ENCODE assay signal across 8 cellular contexts in genomic region chr9:136482046-136482792, GRCh38. TPM values are rescaled to one million over a fixed set of nuclear protein-coding genes. Genes with fewer than 3 reads are reported as not detected.
DNase-seq lines count a peak whose midpoint lies in the region; ATAC-seq and TF ChIP-seq lines count a peak whose summit lies in the region.

No MANE protein-coding gene starts in this region.

- no peaks in the 10 kb centered on the region for H3K27me3 Mint-ChIP-seq in CD4-positive, alpha-beta T cell

- peaks cover 55% of the 10 kb centered on the region for H3K79me2 ChIP-seq in HCT116 (ENCODE audit: insufficient read depth, low read length)

- no peak for TF ChIP-seq POLR2A in HCT116 (IDR thresholded peaks at IDR 0.05; ENCODE audit: borderline replicate concordance, extremely low read depth, insufficient read depth, insufficient read length)
- no peak for TF ChIP-seq POLR2A in upper lobe of left lung (IDR thresholded peaks at IDR 0.05)

- no peaks in the 10 kb centered on the region for H3K9me3 Mint-ChIP-seq in CD4-positive, alpha-beta T cell

- H3K4me1 Mint-ChIP-seq in CD4-positive, alpha-beta T cell (ENCODE audit: low read depth): peaks cover 56% of the 10 kb centered on the region

- no peaks in the 10 kb centered on the region for H3K9me3 ChIP-seq in CD4-positive, alpha-beta T cell (ENCODE audit: control insufficient read depth, low read length)
- no peaks in the 10 kb centered on the region for H3K9me3 ChIP-seq in HCT116 (ENCODE audit: control insufficient read depth in 1 of 2, insufficient read depth in 1 of 2, low read depth in 1 of 2, low read length in 2 of 2)
- H3K9me3 ChIP-seq in SK-N-MC (ENCODE audit: low read depth, low read length): no peaks in the 10 kb centered on the region
- no peaks in the 10 kb centered on the region for H3K9me3 ChIP-seq in upper lobe of left lung

- H3K4me1 ChIP-seq in HCT116 (ENCODE audit: control insufficient read depth in 1 of 2, insufficient read depth in 2 of 2, low read length in 2 of 2) (peaks cover 10 to 29% of the 10 kb centered on the region in 2 experiments), upper lobe of left lung (peaks cover 24 to 43% (median 30%) of the 10 kb centered on the region in 4 donors)

- H3K36me3 ChIP-seq in HCT116 (ENCODE audit: control insufficient read depth in 1 of 2, insufficient read depth in 2 of 2, low read length in 2 of 2) (peaks cover 15 to 17% of the 10 kb centered on the region in 2 experiments; a peak in 3 of 4 replicates), SK-N-MC (ENCODE audit: insufficient read depth, low read length) (peaks cover 11% of the 10 kb centered on the region; the same call in 1 of the 2 replicates), upper lobe of left lung (peaks cover 0 to 18% (median 10%) of the 10 kb centered on the region in 4 donors)

- H3K27ac ChIP-seq in CD4-positive, alpha-beta T cell (ENCODE audit: low read depth, low read length): peak overlapping the region; percentile 97
- H3K27ac ChIP-seq in HCT116 (ENCODE audit: low read depth, low read length): peak overlapping the region; percentile 95
- peak overlapping the region; percentile 76 for H3K27ac ChIP-seq in SK-N-MC
- H3K27ac ChIP-seq in coronary artery: peak overlapping the region; percentile 96 to 99
- peak overlapping the region; percentile 97 to 100 (median 99) for H3K27ac ChIP-seq in upper lobe of left lung

- TF ChIP-seq CTCF in CD4-positive, alpha-beta T cell (IDR thresholded peaks at IDR 0.05): no peak
- TF ChIP-seq CTCF in HCT116 (IDR thresholded peaks at IDR 0.05 in 2 of 3, conservative IDR thresholded peaks at IDR 0.05 in 1 of 3; ENCODE audit: borderline replicate concordance in 1 of 3, insufficient read depth in 1 of 3, low read depth in 2 of 3, low read length in 2 of 3) (no peak), coronary artery (IDR thresholded peaks at IDR 0.05) (no peak), upper lobe of left lung (IDR thresholded peaks at IDR 0.05) (no peak)

- H3K36me3 Mint-ChIP-seq in CD4-positive, alpha-beta T cell (ENCODE audit: low read depth): peaks cover 47% of the 10 kb centered on the region

- peak overlapping the region; percentile 95 for H3K4me3 Mint-ChIP-seq in CD4-positive, alpha-beta T cell

- H2AFZ ChIP-seq in HCT116 (ENCODE audit: low read depth, low read length, poor library complexity, severe bottlenecking): no peak overlapping the region

- TSS peak; percentile 85 for BruUV-seq in HCT116 (replicated peaks; lab: Mats Ljungman, UMichigan)

- RAD21 ChIA-PET in HCT116 (lab: Charles Lee; ENCODE audit: low non-redundant PET in 1 of 2, low total read pairs in 2 of 2, uncharacterized antibody in 2 of 2, unreplicated experiment in 2 of 2): no interaction called here

- no peak for ATAC-seq in CD4-positive, alpha-beta T cell (ENCODE audit: poor library complexity)
- no peak for ATAC-seq in HCT116
- ATAC-seq in upper lobe of left lung (ENCODE audit: low FRiP score in 2 of 2): no peak

- POLR2A ChIA-PET in CD4-positive, alpha-beta T cell (lab: Charles Lee): no interaction called here
- POLR2A ChIA-PET in HCT116 (lab: Charles Lee): no interaction called here

- H3K27ac Mint-ChIP-seq in CD4-positive, alpha-beta T cell: peak overlapping the region; percentile 99

- peak in 4 of 10 experiments; percentile 7 to 19 (median 15) for DNase-seq in CD4-positive, alpha-beta T cell
- DNase-seq in HCT116 (ENCODE audit: low read depth, low spot score): no peak
- no peak for DNase-seq in SK-N-MC (ENCODE audit: low read depth, low spot score)
- DNase-seq in coronary artery (ENCODE audit: low spot score): peak; percentile 82
- DNase-seq in midbrain (lab: John Stamatoyannopoulos, UW): peak; percentile 25
- peak in 1 of 2 donors; percentile 48 for DNase-seq in upper lobe of left lung
- DNase-seq in NCI-H345 (lab: John Stamatoyannopoulos, UW): no peak
- no peak for DNase-seq in NCI-H1436 treated with DMSO at 0.1 percent for 48 hours (lab: John Stamatoyannopoulos, UW)

- H3K9ac ChIP-seq in HCT116 (ENCODE audit: low read length) (peak overlapping the region; percentile 98), SK-N-MC (ENCODE audit: insufficient read length) (peak overlapping the region; percentile 96)

- no peaks in the 10 kb centered on the region for H3K9me2 ChIP-seq in HCT116 (ENCODE audit: insufficient read depth)

- H3K4me2 ChIP-seq in HCT116 (ENCODE audit: low read length): peak overlapping the region; percentile 90

- intact Hi-C loops in CD4-positive, alpha-beta T cell (cut with DNase I, micrococcal nuclease): loop anchor here (2.0 to 10.0 kb wide), 5 partner anchors 65 to 605 kb away; partner anchors contain the start of genes MAN1B1 (in 1 of the 2), NOTCH1 (in 1 of the 2), QSOX2 (in 1 of the 2) and SNAPC4 (in 1 of the 2)
- intact Hi-C loops in HCT116 (cut with micrococcal nuclease): no loop called here

- no peak for TF ChIP-seq RAD21 in HCT116 (IDR thresholded peaks at IDR 0.05; ENCODE audit: low read depth)

- no peaks in the 10 kb centered on the region for H3K27me3 ChIP-seq in CD4-positive, alpha-beta T cell (ENCODE audit: control insufficient read depth, insufficient read depth, low read length)
- H3K27me3 ChIP-seq in HCT116 (ENCODE audit: insufficient read depth, low read length): no peaks in the 10 kb centered on the region
- no peaks in the 10 kb centered on the region for H3K27me3 ChIP-seq in upper lobe of left lung

- peaks cover 4% of the 10 kb centered on the region; the same call in 1 of the 2 replicates for H4K20me1 ChIP-seq in HCT116 (ENCODE audit: insufficient read depth)

- CTCF ChIA-PET in CD4-positive, alpha-beta T cell (lab: Charles Lee): no interaction called here
- CTCF ChIA-PET in HCT116 (lab: Charles Lee): no interaction called here

- WGBS in upper lobe of left lung, 2 donors: 0 to 1% methylated on average over 13 to 35 of the region's 39 CpGs

- TF ChIP-seq EP300 in upper lobe of left lung (IDR thresholded peaks at IDR 0.05): no peak

- H3K4me3 ChIP-seq in HCT116 (replicated peaks in 1 of 2; ENCODE audit: low read depth in 1 of 2, low read length in 2 of 2): peak overlapping the region; percentile 77 to 97
- H3K4me3 ChIP-seq in SK-N-MC: peak overlapping the region; percentile 91
- peak overlapping the region; percentile 95 for H3K4me3 ChIP-seq in coronary artery
- peak overlapping the region; percentile 65 to 100 (median 92) for H3K4me3 ChIP-seq in upper lobe of left lung

TF ChIP-seq in HCT116, 20 proteins besides CTCF, POLR2A, EP300 and RAD21:
- TF ChIP-seq SIN3A (IDR thresholded peaks at IDR 0.05; ENCODE audit: low read depth): no peak
- TF ChIP-seq ZFX (IDR thresholded peaks at IDR 0.05): no peak
- no peak for TF ChIP-seq ZNF274 (IDR thresholded peaks at IDR 0.05; ENCODE audit: low read depth, low read length)
- no peak for TF ChIP-seq SP1 (IDR thresholded peaks at IDR 0.05; ENCODE audit: low read depth)

RNA-seq across cellular contexts. Expression of gene SEC16A, which starts 0.6 kb away (rescaled TPM):
- 10 to 100 TPM; 73.0 to 75.0 TPM for total RNA-seq in CD4-positive, alpha-beta T cell
- 49.8 TPM for total RNA-seq in HCT116 (2021; ENCODE audit: unreplicated experiment)
- 35.5 and 36.4 TPM in 2 replicates for polyA plus RNA-seq in HCT116 (2012)
- total RNA-seq in upper lobe of left lung: 10 to 100 TPM; 64.1 to 89.1 (median 72.1) TPM

RNA-seq across cellular contexts. Expression of gene INPP5E, which starts 42.6 kb away (rescaled TPM):
- total RNA-seq in CD4-positive, alpha-beta T cell: 10 to 100 TPM; 17.2 to 19.4 TPM
- total RNA-seq in HCT116 (2021; ENCODE audit: unreplicated experiment): 23.8 TPM
- polyA plus RNA-seq in HCT116 (2012): 14.6 and 16.0 TPM in 2 replicates
- total RNA-seq in upper lobe of left lung: 10 to 100 TPM in 5 of 6 donors, 1 to 10 TPM in 1; 9.1 to 43.0 (median 14.1) TPM

Comparison
In these comparisons a context has a peak if more than half of its experiments do, and no peak if none do; other contexts are left out.
1. DNase-seq: peak in coronary artery (single experiment) and midbrain (single experiment); none in HCT116 (single experiment), SK-N-MC (single experiment), NCI-H345 (single experiment) and NCI-H1436 treated with DMSO at 0.1 percent for 48 hours (single experiment).
2. Peak in every context shown above with its lines, with median percentiles within 50 percentile points of each other: H3K27ac ChIP-seq and H3K4me3 ChIP-seq.